Comparison of ENCODE assay signal across 8 cellular contexts in genomic region chr15:57323806-57324589, GRCh38. TPM values are rescaled to one million over a fixed set of nuclear protein-coding genes. Genes with fewer than 3 reads are reported as not detected.
A peak's percentile ranks its signal among the peaks of the same experiment; 100 is the strongest.
DNase-seq lines count a peak whose midpoint lies in the region; ATAC-seq and TF ChIP-seq lines count a peak whose summit lies in the region.

No MANE protein-coding gene starts in this region.

- peaks cover 9% of the 10 kb centered on the region for H3K27me3 Mint-ChIP-seq in stimulated activated naive CD8-positive, alpha-beta T cell treated with anti-CD3 and anti-CD28 coated beads, Interleukin-15, amount 100 ng/mL, for 72 hours

- peak overlapping the region; percentile 46 for H3K4me2 ChIP-seq in PC-3 (ENCODE audit: low read length)

- H4K20me1 ChIP-seq in PC-3 (ENCODE audit: low read length) = no peaks in the 10 kb centered on the region

- H3K27ac ChIP-seq in HEK293 (ENCODE audit: extremely low read depth, low read depth, low read length) (no peak overlapping the region), PC-3 (ENCODE audit: low read length) (0 out of 2 replicates have a peak overlapping the region, but pooled peaks have one; percentile 18), epithelial cell of prostate (no peak overlapping the region)

- no peak overlapping the region for H3K27ac Mint-ChIP-seq in stimulated activated naive CD8-positive, alpha-beta T cell treated with anti-CD3 and anti-CD28 coated beads, Interleukin-15, amount 100 ng/mL, for 72 hours

- no peaks in the 10 kb centered on the region for H3K27me3 ChIP-seq in PC-3 (ENCODE audit: low read length)

- no peaks in the 10 kb centered on the region for H3K9me3 Mint-ChIP-seq in stimulated activated naive CD8-positive, alpha-beta T cell treated with anti-CD3 and anti-CD28 coated beads, Interleukin-15, amount 100 ng/mL, for 72 hours

- peak; percentile 16 for DNase-seq in AG10803 (ENCODE audit: low read depth)
- peak; percentile 64 for DNase-seq in PC-3
- peak; percentile 78 for DNase-seq in epithelial cell of prostate (ENCODE audit: low read depth, low spot score)
- no peak for DNase-seq in stimulated activated naive CD8-positive, alpha-beta T cell treated with anti-CD3 and anti-CD28 coated beads, Interleukin-15, amount 100 ng/mL, for 72 hours
- DNase-seq in mesenteric fat pad (ENCODE audit: low spot score) = no peak

- H3K4me3 Mint-ChIP-seq in stimulated activated naive CD8-positive, alpha-beta T cell treated with anti-CD3 and anti-CD28 coated beads, Interleukin-15, amount 100 ng/mL, for 72 hours = peak overlapping the region in 1 of 2 donors; percentile 21

- H2AFZ ChIP-seq in PC-3 (ENCODE audit: low read length) = peak overlapping the region; percentile 38

- CTCF ChIA-PET in HEK293 (lab: Yijun Ruan, JAX) = interaction anchor here (0.6 kb wide), 2 partner anchors 228 to 890 kb away, joined by 3 to 5 read pairs; no protein-coding TSS in a partner anchor
- CTCF ChIA-PET in PC-3 (lab: Charles Lee) = no interaction called here

- H3K4me3 ChIP-seq in AG10803 (ENCODE audit: low read length) = no peak overlapping the region
- H3K4me3 ChIP-seq in HEK293 (ENCODE audit: low read depth, low read length) = no peak overlapping the region
- H3K4me3 ChIP-seq in PC-3 (ENCODE audit: low read length) = no peak overlapping the region

- H3K9me2 ChIP-seq in PC-3 (replicated peaks; ENCODE audit: low read length) = no peaks in the 10 kb centered on the region

- TF ChIP-seq CTCF in AG10803 (conservative IDR thresholded peaks at IDR 0.05; ENCODE audit: low read length) = no peak
- no peak for TF ChIP-seq CTCF in HEK293 (tag by site-specific recombination; IDR thresholded peaks at IDR 0.05)
- no peak for TF ChIP-seq CTCF in PC-3 (conservative IDR thresholded peaks at IDR 0.05; ENCODE audit: low read depth, low read length)

- H3K36me3 ChIP-seq in HEK293 (ENCODE audit: control insufficient read depth in 2 of 2, insufficient read depth in 1 of 2, low read length in 2 of 2) = no peaks in the 10 kb centered on the region
- H3K36me3 ChIP-seq in PC-3 (ENCODE audit: low read depth, low read length) = no peaks in the 10 kb centered on the region

- BruUV-seq in PC-3 (replicated peaks; lab: Mats Ljungman, UMichigan) = no TSS peak

- no peak overlapping the region for H3K9ac ChIP-seq in PC-3 (ENCODE audit: low read length)

- POLR2A ChIA-PET in HEK293 (lab: Yijun Ruan, JAX) (no interaction called here), PC-3 (lab: Charles Lee; ENCODE audit: unreplicated experiment) (no interaction called here)

- peak; percentile 95 for ATAC-seq in PC-3
- ATAC-seq in stimulated activated naive CD8-positive, alpha-beta T cell treated with anti-CD3 and anti-CD28 coated beads, Interleukin-15, amount 100 ng/mL, for 72 hours = peak; percentile 59
- no peak for ATAC-seq in HG03097 (IDR thresholded peaks at IDR 0.05; ENCODE audit: low FRiP score, unreplicated experiment)
- ATAC-seq in GM18907 (IDR thresholded peaks at IDR 0.05; ENCODE audit: unreplicated experiment) = no peak

- peaks cover 15% of the 10 kb centered on the region for H3K4me1 Mint-ChIP-seq in stimulated activated naive CD8-positive, alpha-beta T cell treated with anti-CD3 and anti-CD28 coated beads, Interleukin-15, amount 100 ng/mL, for 72 hours

- no peaks in the 10 kb centered on the region for H3F3A ChIP-seq in PC-3 (ENCODE audit: low read length, unreplicated experiment)

- intact Hi-C loops in PC-3 (cut with micrococcal nuclease) = no loop called here

- H3K9me3 ChIP-seq in HEK293 (ENCODE audit: control insufficient read depth, insufficient read depth, low read depth, low read length) = no peaks in the 10 kb centered on the region
- no peaks in the 10 kb centered on the region for H3K9me3 ChIP-seq in PC-3 (ENCODE audit: low read length)

- H3K4me1 ChIP-seq in HEK293 (ENCODE audit: control insufficient read depth, insufficient read depth, low read length) (no peaks in the 10 kb centered on the region), PC-3 (ENCODE audit: insufficient read depth, low read length) (peaks cover 9% of the 10 kb centered on the region)

- no peaks in the 10 kb centered on the region for H3K79me2 ChIP-seq in PC-3 (ENCODE audit: low read length)

TF ChIP-seq in HEK293, 187 proteins besides CTCF, POLR2A, EP300 and RAD21 (continues in another document):
- peak; percentile 51; the same call in 1 of the 2 replicates for TF ChIP-seq KLF9 (tag by site-specific recombination; IDR thresholded peaks at IDR 0.05; ENCODE audit: low read depth)
- TF ChIP-seq KLF7 (tag by site-specific recombination; IDR thresholded peaks at IDR 0.05; ENCODE audit: borderline replicate concordance) = peak; percentile 25; the same call in 1 of the 2 replicates
- TF ChIP-seq RBAK (tag by site-specific recombination; IDR thresholded peaks at IDR 0.05) = no peak
- TF ChIP-seq SP2 (tag by site-specific recombination; IDR thresholded peaks at IDR 0.05) = peak; percentile 62
- peak; percentile 85 for TF ChIP-seq PRDM1 (tag by site-specific recombination; IDR thresholded peaks at IDR 0.05)
- peak; percentile 80 for TF ChIP-seq SP3 (tag by site-specific recombination; IDR thresholded peaks at IDR 0.05)
- no peak for TF ChIP-seq ZNF501 (tag by site-specific recombination; IDR thresholded peaks at IDR 0.05)
- TF ChIP-seq KLF1 (tag by site-specific recombination; IDR thresholded peaks at IDR 0.05) = peak; percentile 95
- TF ChIP-seq ZNF19 (tag by site-specific recombination; IDR thresholded peaks at IDR 0.05; ENCODE audit: low read depth) = no peak
- no peak for TF ChIP-seq REST (tag by site-specific recombination; IDR thresholded peaks at IDR 0.05)
- TF ChIP-seq ZFHX2 (tag by site-specific recombination; conservative IDR thresholded peaks at IDR 0.05) = peak; percentile 37; the same call in 1 of the 2 replicates
- peak; percentile 46; the same call in 1 of the 2 replicates for TF ChIP-seq ZSCAN5A (tag by site-specific recombination; IDR thresholded peaks at IDR 0.05)
- TF ChIP-seq PRDM10 (tag by site-specific recombination; IDR thresholded peaks at IDR 0.05) = peak; percentile 98

RNA-seq across cellular contexts. Expression of gene CGNL1, which starts 52.3 kb away (rescaled TPM):
- total RNA-seq in PC-3 (2014; rRNA removed) = 0.66 and 0.86 TPM in 2 replicates
- 2.4 TPM for total RNA-seq in mesenteric fat pad

Comparison
In these comparisons a context has a peak if more than half of its experiments do, and no peak if none do; other contexts are left out.
1. DNase-seq: peak in AG10803 (single experiment), PC-3 (single experiment) and epithelial cell of prostate (single experiment); none in stimulated activated naive CD8-positive, alpha-beta T cell treated with anti-CD3 and anti-CD28 coated beads, Interleukin-15, amount 100 ng/mL, for 72 hours (0 of 2) and mesenteric fat pad (single experiment).
2. ATAC-seq: peak in PC-3 (single experiment) and stimulated activated naive CD8-positive, alpha-beta T cell treated with anti-CD3 and anti-CD28 coated beads, Interleukin-15, amount 100 ng/mL, for 72 hours (single experiment); none in HG03097 (single experiment) and GM18907 (single experiment).